In genomic region chr17:35241520-35241919, GRCh38 we compare ENCODE assay signal across 8 cellular contexts. TPM values are rescaled to one million over a fixed set of nuclear protein-coding genes. Genes with fewer than 3 reads are reported as not detected.
DNase-seq lines count a peak whose midpoint lies in the region; ATAC-seq and TF ChIP-seq lines count a peak whose summit lies in the region.

No MANE protein-coding gene starts in this region.

- H3K4me1 ChIP-seq in esophagus squamous epithelium: peaks cover 17 to 45% (median 18%) of the 10 kb centered on the region in 3 donors
- peaks cover 25 to 40% (median 36%) of the 10 kb centered on the region in 3 donors for H3K4me1 ChIP-seq in skeletal muscle tissue (ENCODE audit: control insufficient read depth in 3 of 3, insufficient read depth in 3 of 3, low read length in 3 of 3)

- H3K4me3 ChIP-seq in esophagus squamous epithelium: peak overlapping the region; percentile 68 to 81 (median 75)
- H3K4me3 ChIP-seq in skeletal muscle tissue (ENCODE audit: low read length in 3 of 3): peak overlapping the region; percentile 91 to 93 (median 91)

- POLR2A ChIA-PET in activated CD4-positive, alpha-beta memory T cell treated with anti-CD3 and anti-CD28 coated beads for 36 hours (lab: Charles Lee): interaction anchor here (0.6 to 7.6 kb wide), 5 partner anchors 9 to 296 kb away, joined by 3 to 60 read pairs (median 6); partner anchors contain the start of gene SLFN12L

- CTCF ChIA-PET in activated CD4-positive, alpha-beta memory T cell treated with anti-CD3 and anti-CD28 coated beads for 36 hours (lab: Charles Lee): interaction anchor here (0.7 to 4.4 kb wide), 8 partner anchors 28 to 522 kb away, joined by 3 to 17 read pairs (median 6); partner anchors contain the start of gene PEX12

- H3K36me3 Mint-ChIP-seq in activated CD4-positive, alpha-beta memory T cell treated with anti-CD3 and anti-CD28 coated beads for 36 hours: peaks cover 13% of the 10 kb centered on the region

- H3K4me1 Mint-ChIP-seq in activated CD4-positive, alpha-beta memory T cell treated with anti-CD3 and anti-CD28 coated beads for 36 hours (ENCODE audit: low read depth): peaks cover 70% of the 10 kb centered on the region

- H3K9me3 ChIP-seq in esophagus squamous epithelium (no peaks in the 10 kb centered on the region), skeletal muscle tissue (ENCODE audit: control insufficient read depth in 3 of 3, low read length in 3 of 3) (no peaks in the 10 kb centered on the region)

- TF ChIP-seq CTCF in esophagus squamous epithelium (IDR thresholded peaks at IDR 0.05): no peak

- H3K27me3 ChIP-seq in esophagus squamous epithelium: no peaks in the 10 kb centered on the region
- H3K27me3 ChIP-seq in skeletal muscle tissue (ENCODE audit: control insufficient read depth in 3 of 3, insufficient read depth in 3 of 3, low read length in 3 of 3): no peaks in the 10 kb centered on the region

- no peaks in the 10 kb centered on the region for H3K9me3 Mint-ChIP-seq in activated CD4-positive, alpha-beta memory T cell treated with anti-CD3 and anti-CD28 coated beads for 36 hours

- ATAC-seq in HG02798 (IDR thresholded peaks at IDR 0.05; ENCODE audit: poor library complexity, unreplicated experiment) (no peak), GM21529 (IDR thresholded peaks at IDR 0.05; ENCODE audit: unreplicated experiment) (no peak)

- H3K36me3 ChIP-seq in esophagus squamous epithelium: no peaks in the 10 kb centered on the region
- H3K36me3 ChIP-seq in skeletal muscle tissue (ENCODE audit: control insufficient read depth in 3 of 3, insufficient read depth in 3 of 3, low read length in 3 of 3): no peaks in the 10 kb centered on the region

- DNase-seq in ELF-1 (ENCODE audit: low read depth, low spot score) (peak; percentile 3), esophagus squamous epithelium (lab: John Stamatoyannopoulos, UW) (no peak), NCI-H510A (lab: John Stamatoyannopoulos, UW) (no peak), SKM-1 (lab: John Stamatoyannopoulos, UW; ENCODE audit: unreplicated experiment) (no peak)
- peak; percentile 57 for DNase-seq in activated CD4-positive, alpha-beta memory T cell treated with anti-CD3 and anti-CD28 coated beads for 36 hours

- peak overlapping the region; percentile 99 for H3K27ac Mint-ChIP-seq in activated CD4-positive, alpha-beta memory T cell treated with anti-CD3 and anti-CD28 coated beads for 36 hours

- TF ChIP-seq POLR2A in esophagus squamous epithelium (IDR thresholded peaks at IDR 0.05): no peak

- H3K9ac ChIP-seq in skeletal muscle tissue (ENCODE audit: low read depth in 1 of 3, low read length in 3 of 3): peak overlapping the region; percentile 85 to 95 (median 95)

- WGBS in esophagus squamous epithelium, 2 donors: 73 to 87% methylated on average over 13 to 17 of the region's 19 CpGs

- peak overlapping the region; percentile 96 for H3K4me3 Mint-ChIP-seq in activated CD4-positive, alpha-beta memory T cell treated with anti-CD3 and anti-CD28 coated beads for 36 hours

- H3K27me3 Mint-ChIP-seq in activated CD4-positive, alpha-beta memory T cell treated with anti-CD3 and anti-CD28 coated beads for 36 hours: no peaks in the 10 kb centered on the region

- peak overlapping the region; percentile 91 to 98 (median 96) for H3K27ac ChIP-seq in esophagus squamous epithelium
- peak overlapping the region; percentile 98 for H3K27ac ChIP-seq in skeletal muscle tissue (ENCODE audit: low read depth, low read length)

- intact Hi-C loops in activated CD4-positive, alpha-beta memory T cell treated with anti-CD3 and anti-CD28 coated beads for 36 hours (cut with micrococcal nuclease): loop anchor here (5.0 kb wide), 1 partner anchor 46 kb away; no protein-coding TSS in a partner anchor
- intact Hi-C loops in esophagus squamous epithelium (cut with DNase I): no loop called here

RNA-seq across cellular contexts. Expression of gene SLFN5, which starts 1.4 kb away (rescaled TPM):
- total RNA-seq in activated CD4-positive, alpha-beta memory T cell treated with anti-CD3 and anti-CD28 coated beads for 36 hours: 10 to 100 TPM; 51.2 to 52.0 TPM
- total RNA-seq in esophagus squamous epithelium (10 to 100 TPM in 2 of 4 donors, 1 to 10 TPM in 2; 7.3 to 20.4 (median 14.0) TPM), skeletal muscle tissue (6.3 TPM)

RNA-seq across cellular contexts. Expression of gene SLC35G3, which starts 47.3 kb away (rescaled TPM):
- total RNA-seq in activated CD4-positive, alpha-beta memory T cell treated with anti-CD3 and anti-CD28 coated beads for 36 hours: not detected
- total RNA-seq in esophagus squamous epithelium (not detected), skeletal muscle tissue (not detected)

Comparison
In these comparisons a context has a peak if more than half of its experiments do, and no peak if none do; other contexts are left out.
1. DNase-seq: peak in ELF-1 (single experiment) and activated CD4-positive, alpha-beta memory T cell treated with anti-CD3 and anti-CD28 coated beads for 36 hours (single experiment); none in esophagus squamous epithelium (single experiment), NCI-H510A (single experiment) and SKM-1 (single experiment).